Comparison of ENCODE assay signal across 25 cellular contexts in genomic region chrX:41005445-41005992, GRCh38.
DNase-seq lines count a peak whose midpoint lies in the region; ATAC-seq lines count a peak whose summit lies in the region.
"Had no signal": no experiment of that assay in that cellular context is flagged by ENCODE, and none has a peak within 500 bp of the region (broad histone marks: within the 10 kb centered on the region; RNA-seq: fewer than 3 reads in every experiment).

No MANE protein-coding gene starts in this region.

- H3K23ac ChIP-seq in trophoblast cell (ENCODE audit: low read length): no peak overlapping the region

- H3K79me2 ChIP-seq in trophoblast cell (ENCODE audit: control insufficient read depth, insufficient read depth, low read length, poor library complexity): no peaks in the 10 kb centered on the region
- H3K79me2 ChIP-seq: parathyroid adenoma had no signal

- H3K18ac ChIP-seq in trophoblast cell (ENCODE audit: low read length): no peak overlapping the region

- H3K36me3 ChIP-seq in trophoblast cell (ENCODE audit: control insufficient read depth in 1 of 2, insufficient read depth in 2 of 2, low read length in 2 of 2): no peaks in the 10 kb centered on the region
- H3K36me3 ChIP-seq: breast epithelium, colonic mucosa had no signal

- no peaks in the 10 kb centered on the region for H3K9me3 ChIP-seq in trophoblast cell (ENCODE audit: insufficient read depth, low read depth, low read length)
- H3K9me3 ChIP-seq: breast epithelium, colonic mucosa had no signal

- no peak overlapping the region for H2BK120ac ChIP-seq in trophoblast cell (ENCODE audit: insufficient read depth, low read length, poor library complexity)

- H3K9ac ChIP-seq in trophoblast cell (ENCODE audit: low read length): no peak overlapping the region
- H3K9ac ChIP-seq: parathyroid adenoma had no signal

- H3K4me3 ChIP-seq in trophoblast cell (ENCODE audit: low read depth, low read length): no peak overlapping the region
- H3K4me3 ChIP-seq: breast epithelium, colonic mucosa had no signal

- H2BK5ac ChIP-seq in trophoblast cell (ENCODE audit: low read depth, low read length, poor library complexity): no peak overlapping the region

- no peaks in the 10 kb centered on the region for H3K79me1 ChIP-seq in trophoblast cell (ENCODE audit: low read length)

- H3K36me3 Mint-ChIP-seq in activated naive CD8-positive, alpha-beta T cell treated with anti-CD3 and anti-CD28 coated beads for 36 hours: no peaks in the 10 kb centered on the region
- H3K36me3 Mint-ChIP-seq in activated naive CD8-positive, alpha-beta T cell treated with anti-CD3 and anti-CD28 coated beads, Interleukin-2, amount 50 U/mL, for 24 hours (ENCODE audit: low read depth): no peaks in the 10 kb centered on the region
- H3K36me3 Mint-ChIP-seq: mesothelial cell of epicardium; natural killer cell treated with Interleukin-12 subunit alpha and Interleukin-12 subunit beta and Interleukin-15 and Interleukin-18, amount 100 ng/mL, for 72 hours had no signal

- WGBS in trophoblast cell (ENCODE audit: extremely low coverage, insufficient coverage, insufficient read length): no CpG with 5 or more reads among the region's 3 CpGs

- H2AK5ac ChIP-seq in trophoblast cell (ENCODE audit: low read length): no peak overlapping the region

- H4K8ac ChIP-seq in trophoblast cell (ENCODE audit: low read depth, low read length): no peak overlapping the region

- H3K14ac ChIP-seq in trophoblast cell (ENCODE audit: low read length): no peak overlapping the region

- H3K4me3 Mint-ChIP-seq in activated naive CD8-positive, alpha-beta T cell treated with anti-CD3 and anti-CD28 coated beads for 36 hours: no peak overlapping the region
- H3K4me3 Mint-ChIP-seq in activated naive CD8-positive, alpha-beta T cell treated with anti-CD3 and anti-CD28 coated beads, Interleukin-2, amount 50 U/mL, for 24 hours: no peak overlapping the region
- H3K4me3 Mint-ChIP-seq: mesothelial cell of epicardium; natural killer cell treated with Interleukin-12 subunit alpha and Interleukin-12 subunit beta and Interleukin-15 and Interleukin-18, amount 100 ng/mL, for 72 hours had no signal

- no peak overlapping the region for H3K4me2 ChIP-seq in trophoblast cell (ENCODE audit: low read length)

- H4K12ac ChIP-seq in trophoblast cell (ENCODE audit: low read depth, low read length): no peak overlapping the region

- DNase-seq in activated naive CD8-positive, alpha-beta T cell treated with anti-CD3 and anti-CD28 coated beads for 36 hours: no peak
- no peak for DNase-seq in activated naive CD8-positive, alpha-beta T cell treated with anti-CD3 and anti-CD28 coated beads, Interleukin-2, amount 50 U/mL, for 24 hours
- DNase-seq in MV-4-11 (lab: John Stamatoyannopoulos, UW): peak; percentile 29
- DNase-seq in dermis microvascular lymphatic vessel endothelial cell (ENCODE audit: low read depth in 2 of 2): peak; percentile 9 to 39
- DNase-seq in trophoblast cell: no peak
- no peak for DNase-seq in NCI-H1105 (lab: John Stamatoyannopoulos, UW)
- DNase-seq in activated CD4-positive, alpha-beta T cell treated with anti-CD3 and anti-CD28 coated beads for 1 hour: no peak
- no peak for DNase-seq in NCI-H2196 treated with DMSO at 0.1 percent for 48 hours (lab: John Stamatoyannopoulos, UW; ENCODE audit: unreplicated experiment)
- DNase-seq: activated CD4-positive, CD25-positive, alpha-beta regulatory T cell treated with anti-CD3 and anti-CD28 coated beads, Interleukin-2, amount 50 U/mL, for 72 hours; activated T-cell treated with anti-CD3 and anti-CD28 coated beads, Interleukin-2, amount 50 U/mL, for 1 hour; amniotic stem cell; colonic mucosa; left colon; NCI-H146; NCI-H2171; NCI-H774; PC-3; SHP77 had no signal

- H2AFZ ChIP-seq in trophoblast cell (ENCODE audit: insufficient read depth, low read length, poor library complexity): no peak overlapping the region
- H2AFZ ChIP-seq: parathyroid adenoma had no signal

- no peak overlapping the region for H3K27ac ChIP-seq in trophoblast cell (ENCODE audit: low read depth, low read length)
- H3K27ac ChIP-seq: breast epithelium, C4-2B, colonic mucosa, parathyroid adenoma had no signal

- no peaks in the 10 kb centered on the region for H3K27me3 Mint-ChIP-seq in activated naive CD8-positive, alpha-beta T cell treated with anti-CD3 and anti-CD28 coated beads for 36 hours
- H3K27me3 Mint-ChIP-seq in activated naive CD8-positive, alpha-beta T cell treated with anti-CD3 and anti-CD28 coated beads, Interleukin-2, amount 50 U/mL, for 24 hours: no peaks in the 10 kb centered on the region

- H3K4me1 Mint-ChIP-seq in activated naive CD8-positive, alpha-beta T cell treated with anti-CD3 and anti-CD28 coated beads for 36 hours: peaks cover 13% of the 10 kb centered on the region
- peaks cover 6% of the 10 kb centered on the region for H3K4me1 Mint-ChIP-seq in activated naive CD8-positive, alpha-beta T cell treated with anti-CD3 and anti-CD28 coated beads, Interleukin-2, amount 50 U/mL, for 24 hours

- peak overlapping the region; percentile 56 for H3K27ac Mint-ChIP-seq in activated naive CD8-positive, alpha-beta T cell treated with anti-CD3 and anti-CD28 coated beads for 36 hours
- H3K27ac Mint-ChIP-seq in activated naive CD8-positive, alpha-beta T cell treated with anti-CD3 and anti-CD28 coated beads, Interleukin-2, amount 50 U/mL, for 24 hours: no peak overlapping the region
- H3K27ac Mint-ChIP-seq: mesothelial cell of epicardium; natural killer cell treated with Interleukin-12 subunit alpha and Interleukin-12 subunit beta and Interleukin-15 and Interleukin-18, amount 100 ng/mL, for 72 hours had no signal

- H2BK12ac ChIP-seq in trophoblast cell (ENCODE audit: low read length): no peak overlapping the region

- no peak for ATAC-seq in activated naive CD8-positive, alpha-beta T cell treated with anti-CD3 and anti-CD28 coated beads, Interleukin-2, amount 50 U/mL, for 24 hours
- ATAC-seq: HCT116; left colon; natural killer cell treated with Interleukin-12 subunit alpha and Interleukin-12 subunit beta and Interleukin-15 and Interleukin-18, amount 100 ng/mL, for 72 hours; PC-3; sciatic nerve had no signal

- peak overlapping the region; percentile 14 for H4K91ac ChIP-seq in trophoblast cell (ENCODE audit: low read depth, low read length)

- H3K4ac ChIP-seq in trophoblast cell (ENCODE audit: low read depth, low read length): no peak overlapping the region

- H3K4me1 ChIP-seq in trophoblast cell (ENCODE audit: control insufficient read depth in 1 of 2, insufficient read depth in 2 of 2, low read length in 2 of 2): peaks cover 0 to 2% of the 10 kb centered on the region in 2 experiments
- H3K4me1 ChIP-seq: breast epithelium, colonic mucosa, parathyroid adenoma had no signal

- no peaks in the 10 kb centered on the region for H3K27me3 ChIP-seq in trophoblast cell (ENCODE audit: insufficient read depth, low read length)
- H3K27me3 ChIP-seq: colonic mucosa had no signal

- no peaks in the 10 kb centered on the region for H3K9me3 Mint-ChIP-seq in activated naive CD8-positive, alpha-beta T cell treated with anti-CD3 and anti-CD28 coated beads for 36 hours
- H3K9me3 Mint-ChIP-seq in activated naive CD8-positive, alpha-beta T cell treated with anti-CD3 and anti-CD28 coated beads, Interleukin-2, amount 50 U/mL, for 24 hours: no peaks in the 10 kb centered on the region
- H3K9me3 Mint-ChIP-seq: natural killer cell treated with Interleukin-12 subunit alpha and Interleukin-12 subunit beta and Interleukin-15 and Interleukin-18, amount 100 ng/mL, for 72 hours had no signal

Comparison
In these comparisons a context has a peak if more than half of its experiments do, and no peak if none do; other contexts are left out.
1. DNase-seq: peak in MV-4-11 (single experiment) and dermis microvascular lymphatic vessel endothelial cell (2 of 2); none in activated naive CD8-positive, alpha-beta T cell treated with anti-CD3 and anti-CD28 coated beads for 36 hours (single experiment), activated naive CD8-positive, alpha-beta T cell treated with anti-CD3 and anti-CD28 coated beads, Interleukin-2, amount 50 U/mL, for 24 hours (single experiment), trophoblast cell (0 of 2), NCI-H1105 (single experiment), activated CD4-positive, alpha-beta T cell treated with anti-CD3 and anti-CD28 coated beads for 1 hour (single experiment) and NCI-H2196 treated with DMSO at 0.1 percent for 48 hours (single experiment).